Comparison of ENCODE assay signal across 16 cellular contexts in the genomic region with DNA sequence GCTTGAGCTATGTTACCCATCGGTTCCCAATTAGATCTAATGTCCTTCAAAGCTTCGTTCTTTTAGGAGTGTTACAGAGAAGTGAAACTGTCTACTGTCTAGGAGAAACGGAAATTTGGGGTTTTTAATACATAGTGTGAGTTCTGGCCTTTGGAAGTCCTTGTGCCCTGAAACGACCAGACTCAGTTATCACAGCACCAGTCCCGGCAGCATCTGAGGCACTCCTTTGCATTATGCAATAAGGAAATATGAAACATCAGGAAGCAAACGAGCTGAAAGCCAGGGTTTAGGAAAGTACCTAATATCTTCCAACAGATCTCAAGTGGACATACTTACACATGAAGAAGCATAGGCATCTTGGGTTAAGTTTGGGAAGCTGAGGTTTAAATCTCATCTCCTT.
DNase-seq lines count a peak whose midpoint lies in the region; ATAC-seq and TF ChIP-seq lines count a peak whose summit lies in the region.
"Had no signal": no experiment of that assay in that cellular context is flagged by ENCODE, and none has a peak within 500 bp of the region (broad histone marks: within the 10 kb centered on the region; RNA-seq: fewer than 3 reads in every experiment).

No MANE protein-coding gene starts in this region.

- H3K36me3 ChIP-seq in breast epithelium (no peaks in the 10 kb centered on the region), transverse colon (no peaks in the 10 kb centered on the region), neural progenitor cell (no peaks in the 10 kb centered on the region)

- H3K9me3 Mint-ChIP-seq in MCF 10A (ENCODE audit: unreplicated experiment) (no peaks in the 10 kb centered on the region), neural progenitor cell (no peaks in the 10 kb centered on the region)
- no peaks in the 10 kb centered on the region for H3K9me3 Mint-ChIP-seq in activated T-cell treated with anti-CD3 and anti-CD28 coated beads, Interleukin-2, amount 50 U/mL, for 24 hours
- H3K9me3 Mint-ChIP-seq: activated T-helper 1 cell treated with anti-CD3 and anti-CD28 coated beads, Interleukin-12 subunit alpha, Interleukin-12 subunit beta, Interleukin-2, Interleukin-4 antibody, amounts not matched to agents 30 ng/mL and 10 ng/mL and 1 ng/mL, durations not matched to agents 14 hours and 24 hours and 36 hours; naive B cell had no signal

- H3K36me3 Mint-ChIP-seq in MCF 10A (ENCODE audit: insufficient read depth, unreplicated experiment) (no peaks in the 10 kb centered on the region), neural progenitor cell (no peaks in the 10 kb centered on the region)
- H3K36me3 Mint-ChIP-seq in activated T-cell treated with anti-CD3 and anti-CD28 coated beads, Interleukin-2, amount 50 U/mL, for 24 hours (ENCODE audit: low read depth): no peaks in the 10 kb centered on the region
- H3K36me3 Mint-ChIP-seq: naive B cell had no signal

- intact Hi-C loops in MCF 10A (cut with micrococcal nuclease): no loop called here
- intact Hi-C loops in breast epithelium (cut with DNase I; ENCODE audit: low total_unique reads): no loop called here
- intact Hi-C loops in left ventricle myocardium superior (cut with micrococcal nuclease): no loop called here
- intact Hi-C loops in transverse colon (cut with DNase I; ENCODE audit: low total_unique reads): no loop called here

- H3K27ac ChIP-seq in breast epithelium: no peak overlapping the region
- H3K27ac ChIP-seq in transverse colon: peak overlapping the region in 3 of 4 donors; percentile 60 to 70 (median 65)
- H3K27ac ChIP-seq in neural progenitor cell: no peak overlapping the region
- H3K27ac ChIP-seq: SK-N-MC had no signal

- no peak overlapping the region for H3K4me2 ChIP-seq in neural progenitor cell

- H3K4me3 ChIP-seq in breast epithelium: no peak overlapping the region
- no peak overlapping the region for H3K4me3 ChIP-seq in transverse colon
- H3K4me3 ChIP-seq in neural progenitor cell: no peak overlapping the region
- H3K4me3 ChIP-seq: SK-N-MC had no signal

- peak; percentile 72 for DNase-seq in MCF 10A (ENCODE audit: unreplicated experiment)
- no peak for DNase-seq in breast epithelium (ENCODE audit: low spot score in 2 of 2)
- peak; percentile 28 for DNase-seq in SKM-1 treated with dmso at 0.1 percent for 144 hours (lab: John Stamatoyannopoulos, UW; ENCODE audit: unreplicated experiment)
- DNase-seq in left ventricle myocardium superior: no peak
- DNase-seq in transverse colon: peak; percentile 53
- no peak for DNase-seq in neural progenitor cell (ENCODE audit: low spot score)
- no peak for DNase-seq in activated T-cell treated with anti-CD3 and anti-CD28 coated beads, Interleukin-2, amount 50 U/mL, for 24 hours
- no peak for DNase-seq in activated CD8-positive, alpha-beta memory T cell treated with anti-CD3 and anti-CD28 coated beads for 24 hours
- DNase-seq: ACHN; activated CD4-positive, alpha-beta T cell treated with anti-CD3 and anti-CD28 coated beads for 1 hour; DND-41; Karpas-422; naive B cell; NCI-H510A treated with DMSO at 0.1 percent for 48 hours had no signal

- ATAC-seq in left ventricle myocardium superior: peak; percentile 70

- no peaks in the 10 kb centered on the region for H3K79me2 ChIP-seq in neural progenitor cell (ENCODE audit: low read depth)

- H3K4me1 Mint-ChIP-seq in MCF 10A (ENCODE audit: insufficient read depth, unreplicated experiment) (peaks cover 14% of the 10 kb centered on the region), neural progenitor cell (peaks cover 8% of the 10 kb centered on the region)
- H3K4me1 Mint-ChIP-seq in activated T-cell treated with anti-CD3 and anti-CD28 coated beads, Interleukin-2, amount 50 U/mL, for 24 hours (ENCODE audit: low read depth): no peaks in the 10 kb centered on the region
- H3K4me1 Mint-ChIP-seq: naive B cell had no signal

- no peak overlapping the region for H3K4me3 Mint-ChIP-seq in MCF 10A (ENCODE audit: unreplicated experiment)
- H3K4me3 Mint-ChIP-seq in neural progenitor cell: no peak overlapping the region
- no peak overlapping the region for H3K4me3 Mint-ChIP-seq in activated T-cell treated with anti-CD3 and anti-CD28 coated beads, Interleukin-2, amount 50 U/mL, for 24 hours
- H3K4me3 Mint-ChIP-seq: activated T-helper 1 cell treated with anti-CD3 and anti-CD28 coated beads, Interleukin-12 subunit alpha, Interleukin-12 subunit beta, Interleukin-2, Interleukin-4 antibody, amounts not matched to agents 30 ng/mL and 10 ng/mL and 1 ng/mL, durations not matched to agents 14 hours and 24 hours and 36 hours had no signal

- TF ChIP-seq POLR2A in breast epithelium (IDR thresholded peaks at IDR 0.05) (no peak), transverse colon (IDR thresholded peaks at IDR 0.05) (no peak)

- H3K27me3 ChIP-seq in breast epithelium: no peaks in the 10 kb centered on the region
- no peaks in the 10 kb centered on the region for H3K27me3 ChIP-seq in transverse colon
- H3K27me3 ChIP-seq in neural progenitor cell: no peaks in the 10 kb centered on the region

- no peak for TF ChIP-seq EP300 in transverse colon (IDR thresholded peaks at IDR 0.05; ENCODE audit: low read depth)

- TF ChIP-seq CTCF in MCF 10A (IDR thresholded peaks at IDR 0.05; ENCODE audit: unreplicated experiment) (no peak), breast epithelium (IDR thresholded peaks at IDR 0.05) (no peak), transverse colon (IDR thresholded peaks at IDR 0.05) (no peak), neural progenitor cell (IDR thresholded peaks at IDR 0.05) (no peak)

- H4K20me1 ChIP-seq in neural progenitor cell (ENCODE audit: low read depth): no peaks in the 10 kb centered on the region

- H3K27ac Mint-ChIP-seq in MCF 10A (ENCODE audit: low read depth, unreplicated experiment) (no peak overlapping the region), neural progenitor cell (no peak overlapping the region)
- H3K27ac Mint-ChIP-seq in activated T-cell treated with anti-CD3 and anti-CD28 coated beads, Interleukin-2, amount 50 U/mL, for 24 hours: no peak overlapping the region
- H3K27ac Mint-ChIP-seq: activated T-helper 1 cell treated with anti-CD3 and anti-CD28 coated beads, Interleukin-12 subunit alpha, Interleukin-12 subunit beta, Interleukin-2, Interleukin-4 antibody, amounts not matched to agents 30 ng/mL and 10 ng/mL and 1 ng/mL, durations not matched to agents 14 hours and 24 hours and 36 hours; naive B cell had no signal

- H3K27me3 Mint-ChIP-seq in MCF 10A (ENCODE audit: insufficient read depth, unreplicated experiment) (no peaks in the 10 kb centered on the region), neural progenitor cell (ENCODE audit: insufficient read depth, low read depth) (peaks cover 5% of the 10 kb centered on the region)
- peaks cover 3% of the 10 kb centered on the region for H3K27me3 Mint-ChIP-seq in activated T-cell treated with anti-CD3 and anti-CD28 coated beads, Interleukin-2, amount 50 U/mL, for 24 hours
- H3K27me3 Mint-ChIP-seq: naive B cell had no signal

- BruUV-seq in MCF 10A (replicated peaks; lab: Mats Ljungman, UMichigan): no TSS peak

- WGBS in transverse colon (ENCODE audit: low coverage in 1 of 2), 2 donors: 34 to 50% methylated on average over 3 to 6 of the region's 6 CpGs

- H3K9ac ChIP-seq in neural progenitor cell: no peak overlapping the region

- no peaks in the 10 kb centered on the region for H3F3A ChIP-seq in neural progenitor cell (ENCODE audit: low read depth)

- H3K9me3 ChIP-seq in breast epithelium: no peaks in the 10 kb centered on the region
- no peaks in the 10 kb centered on the region for H3K9me3 ChIP-seq in transverse colon
- H3K9me3 ChIP-seq in neural progenitor cell (ENCODE audit: low read depth): no peaks in the 10 kb centered on the region

- in situ Hi-C loops in transverse colon (cut with MboI; ENCODE audit: low pct_ligation_motif_present in 1 of 4, low pct_unique_long_range_greater_than_20kb in 1 of 4, low sequenced_read_pairs in 3 of 4): no loop called here

- CTCF ChIA-PET in MCF 10A (lab: Yijun Ruan, JAX): interaction anchor here (0.8 to 1.6 kb wide), 4 partner anchors 99 to 206 kb away, joined by 3 to 4 read pairs (median 3); no protein-coding TSS in a partner anchor

- no peaks in the 10 kb centered on the region for H3K4me1 ChIP-seq in breast epithelium
- H3K4me1 ChIP-seq in transverse colon: peaks cover 0 to 16% (median 5%) of the 10 kb centered on the region in 4 donors
- H3K4me1 ChIP-seq in neural progenitor cell: peaks cover 6% of the 10 kb centered on the region

- H2AFZ ChIP-seq in neural progenitor cell (replicated peaks): no peak overlapping the region

- POLR2A ChIA-PET in MCF 10A (lab: Yijun Ruan, JAX): interaction anchor here (0.5 to 2.9 kb wide), 8 partner anchors 32 to 206 kb away, joined by 3 to 17 read pairs (median 4); a partner anchor contains a TSS

Comparison
In these comparisons a context has a peak if more than half of its experiments do, and no peak if none do; other contexts are left out.
1. DNase-seq: peak in MCF 10A (single experiment), SKM-1 treated with dmso at 0.1 percent for 144 hours (single experiment) and transverse colon (single experiment); none in breast epithelium (0 of 2), left ventricle myocardium superior (single experiment), neural progenitor cell (single experiment), activated T-cell treated with anti-CD3 and anti-CD28 coated beads, Interleukin-2, amount 50 U/mL, for 24 hours (single experiment) and activated CD8-positive, alpha-beta memory T cell treated with anti-CD3 and anti-CD28 coated beads for 24 hours (single experiment).
2. H3K27ac ChIP-seq: peak in transverse colon (3 of 4); none in breast epithelium (0 of 2) and neural progenitor cell (single experiment).